ENCODE assay signal across 20 cellular contexts in genomic region chr17:12242390-12242954, GRCh38.
"Had no signal": no experiment of that assay in that cellular context is flagged by ENCODE, and none has a peak within 500 bp of the region (broad histone marks: within the 10 kb centered on the region; RNA-seq: fewer than 3 reads in every experiment).

No MANE protein-coding gene starts in this region.

- H3K4me1 ChIP-seq: pancreas, tibial nerve, uterus had no signal

- ATAC-seq: activated T-helper 17 cell treated with anti-CD3 and anti-CD28 coated beads, Interleukin-2, amount 50 U/mL, for 72 hours; mucosa of descending colon; natural killer cell; pancreas had no signal

- H3K9me3 ChIP-seq: neutrophil, pancreas, tibial nerve, uterus had no signal

- H3K4me3 ChIP-seq: coronary artery, mucosa of descending colon, pancreas, tibial nerve, uterus had no signal

- DNase-seq: activated B cell treated with CpG ODN at 0.5 μM for 24 hours; activated CD4-positive, alpha-beta memory T cell treated with anti-CD3 and anti-CD28 coated beads for 36 hours; activated CD4-positive, alpha-beta T cell treated with anti-CD3 and anti-CD28 coated beads for 4 hours; activated naive CD4-positive, alpha-beta T cell; activated naive CD8-positive, alpha-beta T cell treated with anti-CD3 and anti-CD28 coated beads for 36 hours; erythroblast; mesenchymal stem cell; natural killer cell; pancreas; retina; stimulated activated CD4-positive, alpha-beta T cell treated with anti-CD3 and anti-CD28 coated beads, Interleukin-12 subunit alpha, Interleukin-12 subunit beta, amount 100 ng/mL, for 4 hours; stimulated activated CD4-positive, alpha-beta T cell treated with anti-CD3 and anti-CD28 coated beads, Interleukin-1b, Interleukin-23, amount 100 ng/mL, for 48 hours; stimulated activated naive CD4-positive, alpha-beta T cell treated with Interleukin-2 at 50 U/mL for 16 hours; substantia nigra; uterus had no signal

- H3K27ac ChIP-seq: coronary artery, neutrophil, pancreas, tibial nerve, uterus had no signal

- H3K27me3 ChIP-seq: neutrophil, pancreas, tibial nerve, uterus had no signal

- H3K36me3 ChIP-seq: neutrophil, pancreas, tibial nerve, uterus had no signal
